ENCODE assay signal across 13 cellular contexts in the genomic region with DNA sequence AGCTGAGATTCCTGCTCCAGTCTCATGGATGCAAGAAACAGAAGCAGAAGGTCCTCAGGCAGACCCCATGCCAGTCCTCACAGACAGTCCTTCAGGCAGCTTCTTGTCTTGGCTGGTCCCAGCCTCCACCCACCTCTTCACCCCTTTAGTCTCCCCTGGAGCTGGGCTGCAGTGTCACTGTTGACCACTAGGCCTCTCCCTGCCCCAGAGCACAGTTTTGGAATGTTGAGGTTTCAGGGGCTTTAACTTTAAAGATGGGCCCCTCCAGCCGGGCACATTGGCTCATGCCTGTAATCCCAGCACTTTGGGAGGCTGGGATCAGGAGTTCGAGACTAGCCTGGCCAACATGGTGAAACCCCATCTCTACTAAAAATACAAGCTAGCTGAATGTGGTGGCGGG. TPM values are rescaled to one million over a fixed set of nuclear protein-coding genes. Genes with fewer than 3 reads are reported as not detected.
DNase-seq lines count a peak whose midpoint lies in the region; ATAC-seq and TF ChIP-seq lines count a peak whose summit lies in the region.
"Had no signal": no experiment of that assay in that cellular context is flagged by ENCODE, and none has a peak within 500 bp of the region (broad histone marks: within the 10 kb centered on the region; RNA-seq: fewer than 3 reads in every experiment).

No MANE protein-coding gene starts in this region.

- no peak for ATAC-seq in Right ventricle myocardium inferior
- no peak for ATAC-seq in upper lobe of right lung
- no peak for ATAC-seq in HG02642 (IDR thresholded peaks at IDR 0.05; ENCODE audit: poor library complexity, unreplicated experiment)

- POLR2A ChIA-PET in PC-9 (lab: Charles Lee; ENCODE audit: unreplicated experiment): interaction anchor here (1.0 kb wide), 1 partner anchor 174 kb away, joined by 5 read pairs; no protein-coding TSS in a partner anchor

- no peaks in the 10 kb centered on the region for H3K9me2 ChIP-seq in PC-9 (ENCODE audit: insufficient read depth)

- H3K27ac ChIP-seq in left ventricle myocardium inferior (replicated peaks) (no peak overlapping the region), PC-9 (no peak overlapping the region), upper lobe of right lung (no peak overlapping the region), prostate gland (no peak overlapping the region)
- H3K27ac ChIP-seq: adrenal gland had no signal

- H3K4me3 ChIP-seq in left ventricle myocardium inferior (no peak overlapping the region), PC-9 (no peak overlapping the region), fibroblast of the aortic adventitia (ENCODE audit: low read depth, low read length) (no peak overlapping the region), upper lobe of right lung (no peak overlapping the region), prostate gland (no peak overlapping the region)
- H3K4me3 ChIP-seq: adrenal gland had no signal

- H3K79me2 ChIP-seq in PC-9 (ENCODE audit: low read depth): no peaks in the 10 kb centered on the region

- DNase-seq in left ventricle myocardium inferior: no peak
- no peak for DNase-seq in Right ventricle myocardium inferior (ENCODE audit: missing footprints)
- DNase-seq in PC-9: no peak
- no peak for DNase-seq in fibroblast of the aortic adventitia (ENCODE audit: low read depth)
- no peak for DNase-seq in upper lobe of right lung
- no peak for DNase-seq in prostate gland (ENCODE audit: low spot score)
- DNase-seq in T-helper 2 cell: no peak
- DNase-seq: adrenal gland, hypothalamus, NCI-H2081 treated with DMSO at 0.1 percent for 48 hours, OCI-M1 had no signal

- BruUV-seq in PC-9 (replicated peaks; lab: Mats Ljungman, UMichigan): no TSS peak

- TF ChIP-seq CTCF in left ventricle myocardium inferior (IDR thresholded peaks at IDR 0.05; ENCODE audit: borderline replicate concordance): peak; percentile 25
- peak; percentile 63 for TF ChIP-seq CTCF in PC-9 (conservative IDR thresholded peaks at IDR 0.05)
- peak; percentile 38 for TF ChIP-seq CTCF in fibroblast of the aortic adventitia (IDR thresholded peaks at IDR 0.05; ENCODE audit: insufficient read depth, low read length)
- TF ChIP-seq CTCF in upper lobe of right lung (IDR thresholded peaks at IDR 0.05): peak; percentile 10
- TF ChIP-seq CTCF in prostate gland (IDR thresholded peaks at IDR 0.05): no peak

- intact Hi-C loops in left ventricle myocardium inferior (cut with micrococcal nuclease) (no loop called here), Right ventricle myocardium inferior (cut with DNase I) (no loop called here), PC-9 (cut with micrococcal nuclease; ENCODE audit: unreplicated experiment) (no loop called here), upper lobe of right lung (cut with DNase I) (no loop called here), prostate gland (cut with DNase I) (no loop called here)

- no peaks in the 10 kb centered on the region for H4K20me1 ChIP-seq in PC-9 (ENCODE audit: insufficient read depth)

- CTCF ChIA-PET in PC-9 (lab: Charles Lee): no interaction called here

- no peak for TF ChIP-seq POLR2A in prostate gland (IDR thresholded peaks at IDR 0.05)

- H3K36me3 ChIP-seq in left ventricle myocardium inferior (peaks cover 90% of the 10 kb centered on the region), PC-9 (ENCODE audit: low read depth) (peaks cover 40% of the 10 kb centered on the region), upper lobe of right lung (peaks cover 81% of the 10 kb centered on the region), prostate gland (peaks cover 0 to 14% of the 10 kb centered on the region in 2 donors)

- H3K9me3 ChIP-seq in left ventricle myocardium inferior (replicated peaks) (no peaks in the 10 kb centered on the region), PC-9 (ENCODE audit: insufficient read depth, low read depth) (no peaks in the 10 kb centered on the region), upper lobe of right lung (no peaks in the 10 kb centered on the region), prostate gland (no peaks in the 10 kb centered on the region)
- H3K9me3 ChIP-seq: adrenal gland had no signal

- H3K4me2 ChIP-seq in PC-9: no peak overlapping the region

- no peak overlapping the region for H2AFZ ChIP-seq in PC-9

- WGBS in prostate gland: 100% methylated on average over 3 of the region's 3 CpGs

- H3F3A ChIP-seq in PC-9 (ENCODE audit: insufficient read depth, low read depth): peaks cover 48% of the 10 kb centered on the region

- H3K4me1 ChIP-seq in left ventricle myocardium inferior (peaks cover 22% of the 10 kb centered on the region), PC-9 (replicated peaks; ENCODE audit: insufficient read depth) (no peaks in the 10 kb centered on the region), upper lobe of right lung (no peaks in the 10 kb centered on the region), prostate gland (replicated peaks) (no peaks in the 10 kb centered on the region)

- H3K27me3 ChIP-seq in left ventricle myocardium inferior (ENCODE audit: low read depth) (no peaks in the 10 kb centered on the region), PC-9 (ENCODE audit: insufficient read depth, low read depth) (no peaks in the 10 kb centered on the region), upper lobe of right lung (no peaks in the 10 kb centered on the region), prostate gland (replicated peaks; ENCODE audit: insufficient read depth) (no peaks in the 10 kb centered on the region)
- H3K27me3 ChIP-seq: adrenal gland had no signal

RNA-seq across cellular contexts. Expression of a gene that starts 39.5 kb away (rescaled TPM):
- total RNA-seq in left ventricle myocardium inferior (42.7 TPM), Right ventricle myocardium inferior (44.1 TPM), PC-9 (2021) (32.3 and 37.7 TPM in 2 replicates), fibroblast of the aortic adventitia (ENCODE audit: low replicate concordance) (13.1 and 16.2 TPM in 2 replicates), upper lobe of right lung (8.8 TPM), prostate gland (10 to 100 TPM; 37.8 to 92.7 TPM)

RNA-seq across cellular contexts. Expression of a gene that starts 54.9 kb away (rescaled TPM):
- total RNA-seq in left ventricle myocardium inferior: not detected
- not detected for total RNA-seq in Right ventricle myocardium inferior
- 0.31 and 0.45 TPM in 2 replicates for total RNA-seq in PC-9 (2021)
- total RNA-seq in fibroblast of the aortic adventitia (ENCODE audit: low replicate concordance): not detected in 2 replicates
- total RNA-seq in upper lobe of right lung: not detected
- under 1 TPM in 1 of 2 donors, not detected in 1; 0.85 TPM for total RNA-seq in prostate gland
- total RNA-seq: renal cortical epithelial cell had no signal

Comparison
In these comparisons a context has a peak if more than half of its experiments do, and no peak if none do; other contexts are left out.
1. CTCF ChIP-seq: peak in left ventricle myocardium inferior (single experiment), PC-9 (single experiment), fibroblast of the aortic adventitia (single experiment) and upper lobe of right lung (single experiment); none in prostate gland (0 of 4).